ENCODE assay signal across 9 cellular contexts in genomic region chr16:27285676-27286196, GRCh38. TPM values are rescaled to one million over a fixed set of nuclear protein-coding genes. Genes with fewer than 3 reads are reported as not detected.
DNase-seq lines count a peak whose midpoint lies in the region; ATAC-seq and TF ChIP-seq lines count a peak whose summit lies in the region.
"Had no signal": no experiment of that assay in that cellular context is flagged by ENCODE, and none has a peak within 500 bp of the region (broad histone marks: within the 10 kb centered on the region; RNA-seq: fewer than 3 reads in every experiment).

No MANE protein-coding gene starts in this region.

- peak overlapping the region; percentile 56 for H3K4me3 Mint-ChIP-seq in T-helper 2 cell treated with Interferon-gamma antibody and Interleukin-4, amounts not matched to agents 5 μg/mL and 100 μg/mL, for 36 hours
- no peak overlapping the region for H3K4me3 Mint-ChIP-seq in Caco-2 (ENCODE audit: unreplicated experiment)

- H3K36me3 Mint-ChIP-seq in T-helper 2 cell treated with Interferon-gamma antibody and Interleukin-4, amounts not matched to agents 5 μg/mL and 100 μg/mL, for 36 hours (ENCODE audit: low read depth): peaks cover 67% of the 10 kb centered on the region
- H3K36me3 Mint-ChIP-seq in Caco-2 (ENCODE audit: insufficient read depth, unreplicated experiment): no peaks in the 10 kb centered on the region

- TF ChIP-seq EP300 in gastroesophageal sphincter (IDR thresholded peaks at IDR 0.05): no peak

- H3F3A ChIP-seq in GM23248 (ENCODE audit: insufficient read depth): peaks cover 29% of the 10 kb centered on the region

- peaks cover 79% of the 10 kb centered on the region for H3K4me1 Mint-ChIP-seq in T-helper 2 cell treated with Interferon-gamma antibody and Interleukin-4, amounts not matched to agents 5 μg/mL and 100 μg/mL, for 36 hours (ENCODE audit: low read depth)
- peaks cover 15% of the 10 kb centered on the region for H3K4me1 Mint-ChIP-seq in Caco-2 (ENCODE audit: low read depth, unreplicated experiment)

- peak; percentile 50 for DNase-seq in GM23248
- peak; percentile 56 for DNase-seq in T-helper 2 cell treated with Interferon-gamma antibody and Interleukin-4, amounts not matched to agents 5 μg/mL and 100 μg/mL, for 36 hours (ENCODE audit: low spot score)
- peak; percentile 18 for DNase-seq in putamen (ENCODE audit: low spot score)
- DNase-seq in DMS153 (lab: John Stamatoyannopoulos, UW): no peak
- DNase-seq in Caco-2: no peak
- DNase-seq: NCI-H1694 treated with DMSO at 0.1 percent for 48 hours had no signal

- H3K4me3 ChIP-seq in GM23248 (no peak overlapping the region), gastroesophageal sphincter (no peak overlapping the region), Caco-2 (ENCODE audit: low read depth, low read length) (no peak overlapping the region)

- H3K27me3 ChIP-seq in GM23248 (replicated peaks; ENCODE audit: insufficient read depth) (no peaks in the 10 kb centered on the region), gastroesophageal sphincter (no peaks in the 10 kb centered on the region), Caco-2 (replicated peaks; ENCODE audit: control insufficient read depth, insufficient read depth, low read length) (no peaks in the 10 kb centered on the region)

- WGBS in GM23248 (ENCODE audit: low coverage in 1 of 2, low lambda C conversion rate in 2 of 2, missing lambda C conversion rate in 2 of 2), 2 experiments: 26 to 29% methylated on average over 6 of the region's 6 CpGs
- WGBS in gastroesophageal sphincter (ENCODE audit: low coverage in 1 of 2), 2 donors: 69 to 78% methylated on average over 4 to 5 of the region's 6 CpGs

- H3K27ac Mint-ChIP-seq in T-helper 2 cell treated with Interferon-gamma antibody and Interleukin-4, amounts not matched to agents 5 μg/mL and 100 μg/mL, for 36 hours: peak overlapping the region; percentile 74
- no peak overlapping the region for H3K27ac Mint-ChIP-seq in Caco-2 (ENCODE audit: unreplicated experiment)

- peak overlapping the region; percentile 9; the same call in 1 of the 2 replicates for H3K9ac ChIP-seq in GM23248

- intact Hi-C loops in Caco-2 (cut with micrococcal nuclease; ENCODE audit: unreplicated experiment): no loop called here

- no peaks in the 10 kb centered on the region for H3K79me2 ChIP-seq in GM23248 (ENCODE audit: insufficient read depth)

- POLR2A ChIA-PET in Caco-2 (lab: Charles Lee): interaction anchor here (0.7 kb wide), 1 partner anchor 705 kb away, joined by 7 read pairs; no protein-coding TSS in a partner anchor

- TF ChIP-seq POLR2A in gastroesophageal sphincter (IDR thresholded peaks at IDR 0.05): no peak

- H3K4me1 ChIP-seq in GM23248 (ENCODE audit: insufficient read depth) (peaks cover 15% of the 10 kb centered on the region), gastroesophageal sphincter (peaks cover 0 to 4% (median 2%) of the 10 kb centered on the region in 3 donors), Caco-2 (no peaks in the 10 kb centered on the region)

- H3K36me3 ChIP-seq in GM23248 (ENCODE audit: low read depth): no peaks in the 10 kb centered on the region
- H3K36me3 ChIP-seq in gastroesophageal sphincter: no peaks in the 10 kb centered on the region
- H3K36me3 ChIP-seq in Caco-2 (ENCODE audit: control insufficient read depth, insufficient read depth, low read length): no peaks in the 10 kb centered on the region

- no peaks in the 10 kb centered on the region for H3K9me2 ChIP-seq in GM23248 (ENCODE audit: insufficient read depth)

- H2AFZ ChIP-seq in GM23248: peak overlapping the region; percentile 46; the same call in 1 of the 2 replicates

- H3K4me2 ChIP-seq in GM23248 (ENCODE audit: unreplicated experiment): peak overlapping the region; percentile 17

- no peaks in the 10 kb centered on the region for H3K27me3 Mint-ChIP-seq in T-helper 2 cell treated with Interferon-gamma antibody and Interleukin-4, amounts not matched to agents 5 μg/mL and 100 μg/mL, for 36 hours (ENCODE audit: low read depth)
- no peaks in the 10 kb centered on the region for H3K27me3 Mint-ChIP-seq in Caco-2 (ENCODE audit: insufficient read depth, unreplicated experiment)

- CTCF ChIA-PET in Caco-2 (lab: Charles Lee): no interaction called here

- H3K9me3 Mint-ChIP-seq in T-helper 2 cell treated with Interferon-gamma antibody and Interleukin-4, amounts not matched to agents 5 μg/mL and 100 μg/mL, for 36 hours: peaks cover 7% of the 10 kb centered on the region
- H3K9me3 Mint-ChIP-seq in Caco-2 (ENCODE audit: unreplicated experiment): no peaks in the 10 kb centered on the region

- ATAC-seq in gastroesophageal sphincter: peak; percentile 28
- ATAC-seq in GM21367 (IDR thresholded peaks at IDR 0.05; ENCODE audit: unreplicated experiment): no peak
- no peak for ATAC-seq in HG03025 (IDR thresholded peaks at IDR 0.05; ENCODE audit: low FRiP score, unreplicated experiment)

- H3K9me3 ChIP-seq in GM23248 (ENCODE audit: low read depth) (no peaks in the 10 kb centered on the region), gastroesophageal sphincter (no peaks in the 10 kb centered on the region), Caco-2 (no peaks in the 10 kb centered on the region)

- TF ChIP-seq CTCF in gastroesophageal sphincter (IDR thresholded peaks at IDR 0.05) (no peak), Caco-2 (IDR thresholded peaks at IDR 0.05; ENCODE audit: insufficient read depth in 1 of 2, low read depth in 1 of 2, low read length in 1 of 2, severe bottlenecking in 1 of 2, unreplicated experiment in 1 of 2) (no peak)

- BruUV-seq in Caco-2 (replicated peaks; lab: Mats Ljungman, UMichigan): no TSS peak

- peak overlapping the region; percentile 70 for H3K27ac ChIP-seq in GM23248
- peak overlapping the region in 3 of 4 donors; percentile 15 to 38 (median 33) for H3K27ac ChIP-seq in gastroesophageal sphincter

- H4K20me1 ChIP-seq in GM23248 (ENCODE audit: insufficient read depth): no peaks in the 10 kb centered on the region

- in situ Hi-C loops in GM23248 (cut with MboI): no loop called here

RNA-seq across cellular contexts. Expression of gene NSMCE1, which starts 17.2 kb away (rescaled TPM):
- 45.3 and 69.3 TPM in 2 replicates for total RNA-seq in GM23248 (2014; rRNA removed; shearing (Covaris generic))
- polyA plus RNA-seq in GM23248 (2016; fragmentation: Nextera tagmentation; extraction: Ambion mirVana): 99.3 and 107 TPM in 2 replicates
- total RNA-seq in gastroesophageal sphincter (10 to 100 TPM; 48.4 to 66.0 (median 63.3) TPM), Caco-2 (2022) (33.4 and 37.0 TPM in 2 replicates)

RNA-seq across cellular contexts. Expression of gene IL4R, which starts 28.0 kb away (rescaled TPM):
- total RNA-seq in GM23248 (2014; rRNA removed; shearing (Covaris generic)): 17.7 and 18.5 TPM in 2 replicates
- 11.3 and 11.7 TPM in 2 replicates for polyA plus RNA-seq in GM23248 (2016; fragmentation: Nextera tagmentation; extraction: Ambion mirVana)
- total RNA-seq in gastroesophageal sphincter (100 to 1,000 TPM in 2 of 4 donors, 10 to 100 TPM in 2; 72.3 to 212 (median 110) TPM), Caco-2 (2022) (32.6 and 34.4 TPM in 2 replicates)

Comparison
In these comparisons a context has a peak if more than half of its experiments do, and no peak if none do; other contexts are left out.
1. DNase-seq: peak in GM23248 (single experiment), T-helper 2 cell treated with Interferon-gamma antibody and Interleukin-4, amounts not matched to agents 5 μg/mL and 100 μg/mL, for 36 hours (single experiment) and putamen (single experiment); none in DMS153 (single experiment) and Caco-2 (0 of 2).